Comparison of ENCODE assay signal across 22 cellular contexts in the genomic region with DNA sequence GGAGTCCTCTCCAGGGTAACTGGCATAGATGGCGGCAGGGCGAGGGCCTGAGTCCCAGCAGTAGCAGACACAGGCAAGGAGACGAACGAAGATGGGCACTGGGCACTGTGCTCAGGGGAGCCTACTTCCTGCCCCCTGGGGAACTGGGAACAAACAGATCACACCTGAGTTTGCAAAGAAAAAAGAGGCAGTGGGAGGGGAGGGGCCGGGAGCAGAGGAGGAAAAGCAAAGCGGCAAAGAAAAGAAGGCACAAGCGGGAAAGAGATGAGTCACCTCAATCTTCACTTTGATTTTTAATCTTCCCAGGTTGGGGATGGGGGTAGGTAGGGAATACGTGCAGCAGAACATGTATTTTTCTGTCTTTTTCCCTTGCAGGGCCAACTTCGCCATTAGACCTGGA.
"Had no signal": no experiment of that assay in that cellular context is flagged by ENCODE, and none has a peak within 500 bp of the region (broad histone marks: within the 10 kb centered on the region; RNA-seq: fewer than 3 reads in every experiment).

No MANE protein-coding gene starts in this region.

- ATAC-seq: gastroesophageal sphincter; left lobe of liver; lower lobe of right lung; mucosa of descending colon; natural killer cell treated with Interleukin-12 subunit alpha and Interleukin-12 subunit beta and Interleukin-15 and Interleukin-18, amount 100 ng/mL, for 72 hours; right lobe of liver had no signal

- DNase-seq: activated CD4-positive, alpha-beta memory T cell treated with anti-CD3 and anti-CD28 coated beads for 36 hours; activated CD4-positive, alpha-beta T cell treated with anti-CD3 and anti-CD28 coated beads for 48 hours; activated CD8-positive, alpha-beta memory T cell treated with anti-CD3 and anti-CD28 coated beads, Interleukin-2, amount 50 U/mL, for 4 hours; activated effector memory CD4-positive, alpha-beta T cell treated with anti-CD3 and anti-CD28 coated beads, Interleukin-2, amount 50 U/mL, for 16 hours; activated naive CD4-positive, alpha-beta T cell treated with anti-CD3 and anti-CD28 coated beads, Interleukin-2, amount 10 ng/mL, durations not matched to agents 7 days and 5 days; activated naive CD8-positive, alpha-beta T cell treated with anti-CD3 and anti-CD28 coated beads, Interleukin-2, amount 10 ng/mL, durations not matched to agents 7 days and 5 days; activated T-cell treated with anti-CD3 and anti-CD28 coated beads, Interleukin-2, amount 50 U/mL, for 1 hour; dorsolateral prefrontal cortex; effector memory CD4-positive, alpha-beta T cell; erythroblast; heart left ventricle; kidney glomerular epithelial cell; lower lobe of right lung; mesenchymal stem cell; right lobe of liver; stimulated activated CD4-positive, alpha-beta T cell treated with anti-CD3 and anti-CD28 coated beads, Interleukin-2, amount 100 ng/mL, for 48 hours; stimulated activated naive CD4-positive, alpha-beta T cell treated with Interleukin-2 at 50 U/mL for 16 hours; transverse colon had no signal
